ENCODE assay signal across 8 cellular contexts in the genomic region with DNA sequence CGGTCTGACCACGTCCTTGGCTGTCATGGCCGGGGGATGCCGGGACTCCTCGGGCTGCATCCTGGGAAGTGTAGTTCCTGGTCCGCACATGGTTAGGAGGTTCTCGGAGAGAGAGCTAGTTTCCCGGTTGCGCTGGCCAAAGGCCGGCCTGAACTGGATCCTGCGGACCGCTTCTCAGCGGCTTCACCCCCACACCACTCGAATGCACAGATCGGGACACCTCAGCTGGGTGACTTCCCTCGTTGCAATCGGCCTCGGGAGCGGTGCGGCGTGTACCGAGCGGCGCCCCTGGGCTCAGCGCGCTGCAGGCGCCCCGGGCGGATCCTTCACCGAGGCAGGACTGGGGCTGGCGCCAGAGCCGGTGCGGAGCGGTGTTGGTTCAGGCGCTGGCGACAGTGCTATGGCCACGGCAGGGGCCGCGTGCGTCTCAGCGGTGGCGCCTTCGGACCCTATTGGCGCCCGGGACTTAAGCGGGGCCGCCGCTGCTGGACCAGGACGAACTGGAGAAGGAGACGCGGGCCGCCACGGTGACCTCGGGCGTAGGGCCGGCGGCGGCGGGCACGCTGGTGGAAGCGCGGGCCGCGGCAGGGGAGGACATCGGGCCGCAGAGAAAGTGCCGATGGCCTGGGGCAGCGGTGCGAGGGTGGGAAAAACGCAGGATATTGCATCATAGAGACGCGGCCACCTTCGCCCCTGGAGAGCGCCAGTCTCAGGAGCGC. TPM values are rescaled to one million over a fixed set of nuclear protein-coding genes. Genes with fewer than 3 reads are reported as not detected.
DNase-seq lines count a peak whose midpoint lies in the region; ATAC-seq and TF ChIP-seq lines count a peak whose summit lies in the region.

No MANE protein-coding gene starts in this region.

- H3K36me3 ChIP-seq in duodenal mucosa (ENCODE audit: control insufficient read depth in 1 of 2, insufficient read depth in 2 of 2, low read length in 2 of 2) (peaks cover 22 to 46% of the 10 kb centered on the region in 2 donors), liver (ENCODE audit: control insufficient read depth in 4 of 4, insufficient read depth in 3 of 4, low read depth in 1 of 4, low read length in 3 of 4) (peaks cover 9 to 34% (median 23%) of the 10 kb centered on the region in 4 donors)

- H3K9me3 Mint-ChIP-seq in activated CD4-positive, alpha-beta T cell treated with anti-CD3 and anti-CD28 coated beads, Interleukin-2, amount 10 ng/mL, durations not matched to agents 7 days and 5 days, result no peaks in the 10 kb centered on the region

- peak overlapping the region; percentile 90 for H3K4me3 Mint-ChIP-seq in activated CD4-positive, alpha-beta T cell treated with anti-CD3 and anti-CD28 coated beads, Interleukin-2, amount 10 ng/mL, durations not matched to agents 7 days and 5 days

- POLR2A ChIA-PET in activated CD4-positive, alpha-beta T cell treated with anti-CD3 and anti-CD28 coated beads, Interleukin-2, amount 10 ng/mL, durations not matched to agents 7 days and 5 days (lab: Charles Lee), result no interaction called here

- no peak for TF ChIP-seq CTCF in liver (IDR thresholded peaks at IDR 0.05; ENCODE audit: low read depth, low read length, missing input control)

- H3K36me3 Mint-ChIP-seq in activated CD4-positive, alpha-beta T cell treated with anti-CD3 and anti-CD28 coated beads, Interleukin-2, amount 10 ng/mL, durations not matched to agents 7 days and 5 days (ENCODE audit: low read depth), result peaks cover 26% of the 10 kb centered on the region

- H3K4me1 ChIP-seq in duodenal mucosa (ENCODE audit: control insufficient read depth in 1 of 2, insufficient read depth in 2 of 2, low read length in 2 of 2), result peaks cover 16 to 22% of the 10 kb centered on the region in 2 donors
- peaks cover 2 to 14% (median 7%) of the 10 kb centered on the region in 4 donors for H3K4me1 ChIP-seq in liver (ENCODE audit: control insufficient read depth in 4 of 4, insufficient read depth in 4 of 4, low read length in 3 of 4)

- no peaks in the 10 kb centered on the region for H3K27me3 Mint-ChIP-seq in activated CD4-positive, alpha-beta T cell treated with anti-CD3 and anti-CD28 coated beads, Interleukin-2, amount 10 ng/mL, durations not matched to agents 7 days and 5 days

- ATAC-seq in HG02642 (IDR thresholded peaks at IDR 0.05; ENCODE audit: poor library complexity, unreplicated experiment) (peak; percentile 65), HG03469 (IDR thresholded peaks at IDR 0.05; ENCODE audit: unreplicated experiment) (no peak)

- under 1% methylated on average over 75 of the region's 75 CpGs for WGBS in liver

- H3K4me1 Mint-ChIP-seq in activated CD4-positive, alpha-beta T cell treated with anti-CD3 and anti-CD28 coated beads, Interleukin-2, amount 10 ng/mL, durations not matched to agents 7 days and 5 days, result peaks cover 35% of the 10 kb centered on the region

- DNase-seq in GF-D8 (lab: John Stamatoyannopoulos, UW), result peak; percentile 50
- DNase-seq in NCI-H2227 treated with DMSO at 0.1 percent for 48 hours (lab: John Stamatoyannopoulos, UW), result peak; percentile 78
- peak; percentile 69 for DNase-seq in activated CD4-positive, alpha-beta T cell treated with anti-CD3 and anti-CD28 coated beads, Interleukin-2, amount 10 ng/mL, durations not matched to agents 7 days and 5 days
- peak; percentile 50 to 53 for DNase-seq in stimulated activated CD4-positive, alpha-beta T cell treated with anti-CD3 and anti-CD28 coated beads, Interleukin-2, amount 100 ng/mL, for 48 hours

- no peaks in the 10 kb centered on the region for H3K9me3 ChIP-seq in duodenal mucosa (ENCODE audit: control insufficient read depth in 1 of 2, low read length in 2 of 2)
- H3K9me3 ChIP-seq in liver (ENCODE audit: control insufficient read depth in 4 of 4, low read length in 3 of 4), result no peaks in the 10 kb centered on the region

- CTCF ChIA-PET in activated CD4-positive, alpha-beta T cell treated with anti-CD3 and anti-CD28 coated beads, Interleukin-2, amount 10 ng/mL, durations not matched to agents 7 days and 5 days (lab: Charles Lee), result no interaction called here

- H3K27ac ChIP-seq in duodenal mucosa (ENCODE audit: low read depth, low read length) (peak overlapping the region; percentile 74), liver (ENCODE audit: low read depth in 1 of 2, low read length in 2 of 2) (peak overlapping the region; percentile 79 to 95)

- H3K27me3 ChIP-seq in duodenal mucosa (ENCODE audit: control insufficient read depth in 1 of 2, insufficient read depth in 2 of 2, low read length in 2 of 2) (no peaks in the 10 kb centered on the region), liver (ENCODE audit: control insufficient read depth in 4 of 4, insufficient read depth in 4 of 4, low read length in 3 of 4) (no peaks in the 10 kb centered on the region)

- peak overlapping the region; percentile 91 for H3K27ac Mint-ChIP-seq in activated CD4-positive, alpha-beta T cell treated with anti-CD3 and anti-CD28 coated beads, Interleukin-2, amount 10 ng/mL, durations not matched to agents 7 days and 5 days

- TF ChIP-seq RAD21 in liver (IDR thresholded peaks at IDR 0.05), result no peak

- H3K4me3 ChIP-seq in duodenal mucosa (ENCODE audit: low read depth in 1 of 2, low read length in 2 of 2) (peak overlapping the region; percentile 71 to 85), liver (ENCODE audit: low read depth in 1 of 3, low read length in 3 of 3) (peak overlapping the region; percentile 54 to 82 (median 80))

- peak overlapping the region; percentile 79 to 94 for H3K9ac ChIP-seq in duodenal mucosa (ENCODE audit: low read depth in 1 of 2, low read length in 2 of 2)
- H3K9ac ChIP-seq in liver (ENCODE audit: low read depth in 1 of 2, low read length in 2 of 2), result peak overlapping the region in 1 of 2 donors; percentile 82

TF ChIP-seq in liver, 16 proteins besides CTCF, POLR2A, EP300 and RAD21 (continues in another document):
- TF ChIP-seq GABPA (IDR thresholded peaks at IDR 0.05 in 1 of 2, conservative IDR thresholded peaks at IDR 0.05 in 1 of 2) (peak in 1 of 2 donors; percentile 49), FOXA2 (IDR thresholded peaks at IDR 0.05) (no peak), RXRA (IDR thresholded peaks at IDR 0.05) (peak in 1 of 2 donors; percentile 29), NR2F2 (IDR thresholded peaks at IDR 0.05) (no peak), MAX (IDR thresholded peaks at IDR 0.05) (no peak), TAF1 (conservative IDR thresholded peaks at IDR 0.05) (no peak), HNF4G (IDR thresholded peaks at IDR 0.05) (no peak), FOXA1 (IDR thresholded peaks at IDR 0.05) (no peak), HNF4A (conservative IDR thresholded peaks at IDR 0.05) (peak; percentile 61 to 69), YY1 (IDR thresholded peaks at IDR 0.05) (peak; percentile 93), EGR1 (IDR thresholded peaks at IDR 0.05; ENCODE audit: low read depth in 2 of 2) (peak in 1 of 2 donors; percentile 13)
- TF ChIP-seq, protein P1, sequence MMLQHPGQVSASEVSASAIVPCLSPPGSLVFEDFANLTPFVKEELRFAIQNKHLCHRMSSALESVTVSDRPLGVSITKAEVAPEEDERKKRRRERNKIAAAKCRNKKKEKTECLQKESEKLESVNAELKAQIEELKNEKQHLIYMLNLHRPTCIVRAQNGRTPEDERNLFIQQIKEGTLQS (IDR thresholded peaks at IDR 0.05), result no peak
- TF ChIP-seq, protein P2, sequence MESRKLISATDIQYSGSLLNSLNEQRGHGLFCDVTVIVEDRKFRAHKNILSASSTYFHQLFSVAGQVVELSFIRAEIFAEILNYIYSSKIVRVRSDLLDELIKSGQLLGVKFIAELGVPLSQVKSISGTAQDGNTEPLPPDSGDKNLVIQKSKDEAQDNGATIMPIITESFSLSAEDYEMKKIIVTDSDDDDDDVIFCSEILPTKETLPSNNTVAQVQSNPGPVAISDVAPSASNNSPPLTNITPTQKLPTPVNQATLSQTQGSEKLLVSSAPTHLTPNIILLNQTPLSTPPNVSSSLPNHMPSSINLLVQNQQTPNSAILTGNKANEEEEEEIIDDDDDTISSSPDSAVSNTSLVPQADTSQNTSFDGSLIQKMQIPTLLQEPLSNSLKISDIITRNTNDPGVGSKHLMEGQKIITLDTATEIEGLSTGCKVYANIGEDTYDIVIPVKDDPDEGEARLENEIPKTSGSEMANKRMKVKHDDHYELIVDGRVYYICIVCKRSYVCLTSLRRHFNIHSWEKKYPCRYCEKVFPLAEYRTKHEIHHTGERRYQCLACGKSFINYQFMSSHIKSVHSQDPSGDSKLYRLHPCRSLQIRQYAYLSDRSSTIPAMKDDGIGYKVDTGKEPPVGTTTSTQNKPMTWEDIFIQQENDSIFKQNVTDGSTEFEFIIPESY (IDR thresholded peaks at IDR 0.05), result no peak

RNA-seq across cellular contexts. Expression of gene ZNF629, which starts 11.5 kb away (rescaled TPM):
- 1 to 10 TPM; 1.4 TPM for total RNA-seq in activated CD4-positive, alpha-beta T cell treated with anti-CD3 and anti-CD28 coated beads, Interleukin-2, amount 10 ng/mL, durations not matched to agents 7 days and 5 days
- 1 to 10 TPM; 3.3 to 4.2 TPM for total RNA-seq in liver
- 1 to 10 TPM in 1 of 2 donors, under 1 TPM in 1; 0.86 to 3.5 TPM for polyA plus RNA-seq in liver

RNA-seq across cellular contexts. Expression of gene RNF40, which starts 13.4 kb away (rescaled TPM):
- total RNA-seq in activated CD4-positive, alpha-beta T cell treated with anti-CD3 and anti-CD28 coated beads, Interleukin-2, amount 10 ng/mL, durations not matched to agents 7 days and 5 days, result 100 to 1,000 TPM in 1 of 2 experiments, 10 to 100 TPM in 1; 81.9 to 101 TPM
- total RNA-seq in liver, result 10 to 100 TPM; 41.0 to 55.4 TPM
- polyA plus RNA-seq in liver, result 10 to 100 TPM; 25.9 to 27.1 TPM

RNA-seq across cellular contexts. Expression of gene CFAP119, which starts 13.7 kb away (rescaled TPM):
- 1 to 10 TPM; 2.2 to 3.0 TPM for total RNA-seq in activated CD4-positive, alpha-beta T cell treated with anti-CD3 and anti-CD28 coated beads, Interleukin-2, amount 10 ng/mL, durations not matched to agents 7 days and 5 days
- total RNA-seq in liver, result 1 to 10 TPM in 1 of 2 donors, under 1 TPM in 1; 0.33 to 2.7 TPM
- polyA plus RNA-seq in liver, result 1 to 10 TPM in 1 of 2 donors, under 1 TPM in 1; 0.82 to 1.6 TPM

RNA-seq across cellular contexts. Expression of gene PHKG2, which starts 27.3 kb away (rescaled TPM):
- 10 to 100 TPM; 41.1 to 43.4 TPM for total RNA-seq in activated CD4-positive, alpha-beta T cell treated with anti-CD3 and anti-CD28 coated beads, Interleukin-2, amount 10 ng/mL, durations not matched to agents 7 days and 5 days
- total RNA-seq in liver, result 10 to 100 TPM in 1 of 2 donors, 1 to 10 TPM in 1; 9.2 to 16.3 TPM
- 10 to 100 TPM; 19.5 to 21.2 TPM for polyA plus RNA-seq in liver
